16 cellular contexts compared by ENCODE assay signal in genomic region chr6:25130518-25130917, GRCh38.
DNase-seq lines count a peak whose midpoint lies in the region; ATAC-seq and TF ChIP-seq lines count a peak whose summit lies in the region.
"Had no signal": no experiment of that assay in that cellular context is flagged by ENCODE, and none has a peak within 500 bp of the region (broad histone marks: within the 10 kb centered on the region; RNA-seq: fewer than 3 reads in every experiment).

No MANE protein-coding gene starts in this region.

- H4K5ac ChIP-seq in IMR-90 (ENCODE audit: low read depth, low read length): no peak overlapping the region

- no peak overlapping the region for H3K18ac ChIP-seq in IMR-90 (ENCODE audit: low read depth, low read length)

- H3K9me3 ChIP-seq in IMR-90 (ENCODE audit: control insufficient read depth, insufficient read depth, low read length): peaks cover 3% of the 10 kb centered on the region; the same call in 1 of the 2 replicates
- no peaks in the 10 kb centered on the region for H3K9me3 ChIP-seq in sigmoid colon
- H3K9me3 ChIP-seq: psoas muscle had no signal

- no peak overlapping the region for H4K91ac ChIP-seq in IMR-90 (ENCODE audit: insufficient read depth, low read depth, low read length)

- H2BK20ac ChIP-seq in IMR-90 (ENCODE audit: low read depth, low read length): no peak overlapping the region

- no peak overlapping the region for H4K8ac ChIP-seq in IMR-90 (ENCODE audit: low read depth in 2 of 2, low read length in 2 of 2)

- intact Hi-C loops in IMR-90 (cut with micrococcal nuclease): loop anchor here (10.0 kb wide), 1 partner anchor 424 kb away; no protein-coding TSS in a partner anchor
- intact Hi-C loops in sigmoid colon (cut with DNase I): no loop called here

- no peak overlapping the region for H3K14ac ChIP-seq in IMR-90 (replicated peaks; ENCODE audit: low read depth, low read length)

- TF ChIP-seq RAD21 in IMR-90 (IDR thresholded peaks at IDR 0.05; ENCODE audit: low read length): no peak

- H2BK5ac ChIP-seq in IMR-90 (ENCODE audit: low read depth, low read length, poor library complexity, severe bottlenecking): no peak overlapping the region

- no peak for ATAC-seq in IMR-90 (ENCODE audit: low read depth)
- no peak for ATAC-seq in HG03280 (IDR thresholded peaks at IDR 0.05; ENCODE audit: unreplicated experiment)
- ATAC-seq: activated CD4-positive, alpha-beta T cell treated with anti-CD3 and anti-CD28 coated beads for 36 hours; psoas muscle had no signal

- H3K4ac ChIP-seq in IMR-90 (ENCODE audit: low read depth, low read length): no peak overlapping the region

- H3K27ac ChIP-seq in IMR-90 (ENCODE audit: insufficient read depth, low read length) (no peak overlapping the region), coronary artery (peak overlapping the region; percentile 31 to 60), sigmoid colon (peak overlapping the region in 3 of 4 donors; percentile 43 to 91 (median 87))
- H3K27ac ChIP-seq: BLaER1 treated with 17β-estradiol and CSF1 and Interleukin-3, amounts not matched to agents 10 nM and 100 nM; psoas muscle had no signal

- no peak overlapping the region for H2AK5ac ChIP-seq in IMR-90 (ENCODE audit: low read depth, low read length)

- dilution Hi-C loops in IMR-90 (cut with HindIII; ENCODE audit: low sequenced_read_pairs, unreplicated experiment): no loop called here

- H3K56ac ChIP-seq in IMR-90 (ENCODE audit: extremely low read depth, insufficient read depth, low read length): no peak overlapping the region

- in situ Hi-C loops in IMR-90 (cut with MboI; ENCODE audit: low sequenced_read_pairs): no loop called here

- POLR2A ChIA-PET in IMR-90 (lab: Charles Lee; ENCODE audit: unreplicated experiment): no interaction called here

- H3K36me3 ChIP-seq in IMR-90 (ENCODE audit: control insufficient read depth, insufficient read depth, low read length): no peaks in the 10 kb centered on the region
- H3K36me3 ChIP-seq in sigmoid colon: peaks cover 0 to 5% (median 4%) of the 10 kb centered on the region in 4 donors

- H3K4me1 ChIP-seq in IMR-90 (ENCODE audit: control insufficient read depth, insufficient read depth, low read length) (no peaks in the 10 kb centered on the region), sigmoid colon (peaks cover 0 to 46% (median 36%) of the 10 kb centered on the region in 4 donors)
- H3K4me1 ChIP-seq: BLaER1 treated with 17β-estradiol and CSF1 and Interleukin-3, amounts not matched to agents 10 nM and 100 nM; psoas muscle had no signal

- H2AFZ ChIP-seq in IMR-90 (replicated peaks; ENCODE audit: low read length, poor library complexity): no peak overlapping the region

- TF ChIP-seq POLR2A in IMR-90 (IDR thresholded peaks at IDR 0.05; ENCODE audit: low read depth, low read length): no peak
- TF ChIP-seq POLR2A in sigmoid colon (IDR thresholded peaks at IDR 0.05): no peak

- no peaks in the 10 kb centered on the region for H3K9me1 ChIP-seq in IMR-90 (ENCODE audit: insufficient read depth, low read length)

- no peak overlapping the region for H3K23ac ChIP-seq in IMR-90 (ENCODE audit: low read depth, low read length)

- no peaks in the 10 kb centered on the region for H3K27me3 ChIP-seq in IMR-90 (ENCODE audit: control insufficient read depth, insufficient read depth, low read length)
- H3K27me3 ChIP-seq in sigmoid colon: no peaks in the 10 kb centered on the region
- H3K27me3 ChIP-seq: BLaER1 treated with 17β-estradiol and CSF1 and Interleukin-3, amounts not matched to agents 10 nM and 100 nM had no signal

- TF ChIP-seq EP300 in sigmoid colon (IDR thresholded peaks at IDR 0.05): no peak

- H3K9ac ChIP-seq in IMR-90 (ENCODE audit: low read depth, low read length): no peak overlapping the region
- H3K9ac ChIP-seq: BLaER1 treated with 17β-estradiol and CSF1 and Interleukin-3, amounts not matched to agents 10 nM and 100 nM had no signal

- no peak for TF ChIP-seq CTCF in IMR-90 (conservative IDR thresholded peaks at IDR 0.05; ENCODE audit: low read depth, low read length)
- no peak for TF ChIP-seq CTCF in coronary artery (IDR thresholded peaks at IDR 0.05)
- no peak for TF ChIP-seq CTCF in sigmoid colon (IDR thresholded peaks at IDR 0.05)

- no peak overlapping the region for H3K4me2 ChIP-seq in IMR-90 (ENCODE audit: low read depth, low read length)
- H3K4me2 ChIP-seq: BLaER1 treated with 17β-estradiol and CSF1 and Interleukin-3, amounts not matched to agents 10 nM and 100 nM had no signal

- WGBS in IMR-90 (ENCODE audit: extremely low coverage in 2 of 2, insufficient read length in 1 of 2), 2 experiments: no CpG with 5 or more reads among the region's 2 CpGs
- WGBS in sigmoid colon, 2 donors: 66 to 77% methylated on average over 2 of the region's 2 CpGs

- no peak overlapping the region for H3K4me3 ChIP-seq in IMR-90 (ENCODE audit: insufficient read depth, low read depth, low read length)
- no peak overlapping the region for H3K4me3 ChIP-seq in coronary artery
- no peak overlapping the region for H3K4me3 ChIP-seq in sigmoid colon
- H3K4me3 ChIP-seq: BLaER1 treated with 17β-estradiol and CSF1 and Interleukin-3, amounts not matched to agents 10 nM and 100 nM; psoas muscle had no signal

- no peak overlapping the region for H2AK9ac ChIP-seq in IMR-90 (replicated peaks; ENCODE audit: low read depth, low read length, poor library complexity)

- no peak overlapping the region for H2BK15ac ChIP-seq in IMR-90 (ENCODE audit: low read depth, low read length)

- no peaks in the 10 kb centered on the region for H3K79me1 ChIP-seq in IMR-90 (ENCODE audit: low read depth in 1 of 2, low read length in 2 of 2)

- H4K20me1 ChIP-seq in IMR-90 (ENCODE audit: insufficient read depth, low read length): no peaks in the 10 kb centered on the region
- H4K20me1 ChIP-seq: BLaER1 treated with 17β-estradiol and CSF1 and Interleukin-3, amounts not matched to agents 10 nM and 100 nM had no signal

- BruUV-seq in IMR-90 (replicated peaks; lab: Mats Ljungman, UMichigan): no TSS peak

- DNase-seq in CD1c-positive myeloid dendritic cell (ENCODE audit: extremely low spot score): peak; percentile 33
- DNase-seq in IMR-90: no peak
- DNase-seq in coronary artery (ENCODE audit: low spot score): no peak
- DNase-seq in sigmoid colon: no peak
- DNase-seq in NCI-H146 (lab: John Stamatoyannopoulos, UW): no peak
- no peak for DNase-seq in cerebellum (ENCODE audit: low spot score)
- DNase-seq: activated CD4-positive, alpha-beta T cell treated with anti-CD3 and anti-CD28 coated beads for 36 hours; activated T-cell treated with anti-CD3 and anti-CD28 coated beads, Interleukin-2, amount 50 U/mL, for 24 hours; caudate nucleus; DMS79 treated with DMSO at 0.1 percent for 48 hours; HCEC 1CT; NCI-H187; nephron progenitor cell; psoas muscle had no signal

- CTCF ChIA-PET in IMR-90 (lab: Yijun Ruan, JAX): interaction anchor here (0.6 to 1.3 kb wide), 4 partner anchors 21 to 425 kb away, joined by 3 to 6 read pairs (median 4); no protein-coding TSS in a partner anchor

- no peak overlapping the region for H2BK120ac ChIP-seq in IMR-90 (ENCODE audit: low read depth, low read length)

TF ChIP-seq in IMR-90, 13 proteins besides CTCF, POLR2A, EP300 and RAD21:
- TF ChIP-seq, protein P1, sequence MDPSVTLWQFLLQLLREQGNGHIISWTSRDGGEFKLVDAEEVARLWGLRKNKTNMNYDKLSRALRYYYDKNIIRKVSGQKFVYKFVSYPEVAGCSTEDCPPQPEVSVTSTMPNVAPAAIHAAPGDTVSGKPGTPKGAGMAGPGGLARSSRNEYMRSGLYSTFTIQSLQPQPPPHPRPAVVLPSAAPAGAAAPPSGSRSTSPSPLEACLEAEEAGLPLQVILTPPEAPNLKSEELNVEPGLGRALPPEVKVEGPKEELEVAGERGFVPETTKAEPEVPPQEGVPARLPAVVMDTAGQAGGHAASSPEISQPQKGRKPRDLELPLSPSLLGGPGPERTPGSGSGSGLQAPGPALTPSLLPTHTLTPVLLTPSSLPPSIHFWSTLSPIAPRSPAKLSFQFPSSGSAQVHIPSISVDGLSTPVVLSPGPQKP (IDR thresholded peaks at IDR 0.05; ENCODE audit: borderline replicate concordance, low read depth, low read length): no peak
- 0 out of 2 replicates have a peak, but pooled peaks have one; percentile 7 for TF ChIP-seq CEBPB (IDR thresholded peaks at IDR 0.05; ENCODE audit: low read depth, low read length)
